26 cellular contexts compared by ENCODE assay signal in genomic region chrX:19381326-19381725, GRCh38. TPM values are rescaled to one million over a fixed set of nuclear protein-coding genes. Genes with fewer than 3 reads are reported as not detected.
DNase-seq lines count a peak whose midpoint lies in the region; ATAC-seq and TF ChIP-seq lines count a peak whose summit lies in the region.
"Had no signal": no experiment of that assay in that cellular context is flagged by ENCODE, and none has a peak within 500 bp of the region (broad histone marks: within the 10 kb centered on the region; RNA-seq: fewer than 3 reads in every experiment).

No MANE protein-coding gene starts in this region.

- peaks cover 3% of the 10 kb centered on the region for H3K36me3 Mint-ChIP-seq in endodermal cell (ENCODE audit: low read depth)
- H3K36me3 Mint-ChIP-seq in activated T-helper 17 cell treated with anti-CD3 and anti-CD28 coated beads, Interleukin-2, amount 50 U/mL, for 72 hours (ENCODE audit: low read depth), result no peaks in the 10 kb centered on the region
- H3K36me3 Mint-ChIP-seq: CD14-positive monocyte; CD4-positive, alpha-beta memory T cell; CD4-positive, CD25-positive, alpha-beta regulatory T cell had no signal

- H3K4me2 ChIP-seq in IMR-90 (ENCODE audit: low read depth, low read length), result no peak overlapping the region
- H3K4me2 ChIP-seq: BLaER1 had no signal

- H3K27me3 ChIP-seq in IMR-90 (ENCODE audit: control insufficient read depth, insufficient read depth, low read length) (peaks cover 2% of the 10 kb centered on the region; the same call in 1 of the 2 replicates), sigmoid colon (no peaks in the 10 kb centered on the region), stomach (peaks cover 0 to 9% (median 0%) of the 10 kb centered on the region in 3 donors), endodermal cell (ENCODE audit: control insufficient read depth, insufficient read depth, low read length, poor library complexity, severe bottlenecking) (no peaks in the 10 kb centered on the region)
- H3K27me3 ChIP-seq: BE2C, BLaER1 had no signal

- H3K18ac ChIP-seq in IMR-90 (ENCODE audit: low read depth, low read length), result no peak overlapping the region

- H3K9me3 Mint-ChIP-seq in endodermal cell, result peaks cover 64% of the 10 kb centered on the region
- no peaks in the 10 kb centered on the region for H3K9me3 Mint-ChIP-seq in activated T-helper 17 cell treated with anti-CD3 and anti-CD28 coated beads, Interleukin-2, amount 50 U/mL, for 72 hours
- H3K9me3 Mint-ChIP-seq: CD4-positive, alpha-beta memory T cell; CD4-positive, CD25-positive, alpha-beta regulatory T cell; CD8-positive, alpha-beta memory T cell had no signal

- H4K91ac ChIP-seq in IMR-90 (ENCODE audit: insufficient read depth, low read depth, low read length), result no peak overlapping the region

- intact Hi-C loops in IMR-90 (cut with micrococcal nuclease) (no loop called here), posterior vena cava (cut with DNase I) (no loop called here), sigmoid colon (cut with DNase I) (no loop called here), stomach (cut with DNase I; ENCODE audit: low total_unique reads) (no loop called here), left colon (cut with DNase I, micrococcal nuclease) (no loop called here)

- H3K4me1 Mint-ChIP-seq in endodermal cell, result no peaks in the 10 kb centered on the region
- H3K4me1 Mint-ChIP-seq in activated T-helper 17 cell treated with anti-CD3 and anti-CD28 coated beads, Interleukin-2, amount 50 U/mL, for 72 hours, result no peaks in the 10 kb centered on the region
- H3K4me1 Mint-ChIP-seq: CD4-positive, alpha-beta memory T cell; CD4-positive, CD25-positive, alpha-beta regulatory T cell; CD8-positive, alpha-beta memory T cell had no signal

- POLR2A ChIA-PET in IMR-90 (lab: Charles Lee; ENCODE audit: unreplicated experiment), result interaction anchor here (0.6 kb wide), 1 partner anchor 1284 kb away, joined by 3 read pairs; no protein-coding TSS in a partner anchor

- H3K79me1 ChIP-seq in IMR-90 (ENCODE audit: low read depth in 1 of 2, low read length in 2 of 2), result no peaks in the 10 kb centered on the region

- dilution Hi-C loops in IMR-90 (cut with HindIII; ENCODE audit: low sequenced_read_pairs, unreplicated experiment), result no loop called here

- in situ Hi-C loops in IMR-90 (cut with MboI; ENCODE audit: low sequenced_read_pairs), result loop anchor here (25.0 kb wide), 1 partner anchor 681 kb away; no protein-coding TSS in a partner anchor

- no peak for TF ChIP-seq RAD21 in IMR-90 (IDR thresholded peaks at IDR 0.05; ENCODE audit: low read length)

- BruUV-seq in IMR-90 (replicated peaks; lab: Mats Ljungman, UMichigan), result no TSS peak

- no peak overlapping the region for H3K4ac ChIP-seq in IMR-90 (ENCODE audit: low read depth, low read length)

- H2AK5ac ChIP-seq in IMR-90 (ENCODE audit: low read depth, low read length), result no peak overlapping the region

- CTCF ChIA-PET in IMR-90 (lab: Yijun Ruan, JAX), result no interaction called here

- H4K8ac ChIP-seq in IMR-90 (ENCODE audit: low read depth in 2 of 2, low read length in 2 of 2), result no peak overlapping the region

- no peak overlapping the region for H3K56ac ChIP-seq in IMR-90 (ENCODE audit: extremely low read depth, insufficient read depth, low read length)

- TF ChIP-seq POLR2A in IMR-90 (IDR thresholded peaks at IDR 0.05; ENCODE audit: low read depth, low read length) (no peak), sigmoid colon (IDR thresholded peaks at IDR 0.05) (no peak), stomach (IDR thresholded peaks at IDR 0.05) (no peak)

- TF ChIP-seq CTCF in IMR-90 (conservative IDR thresholded peaks at IDR 0.05; ENCODE audit: low read depth, low read length) (no peak), sigmoid colon (IDR thresholded peaks at IDR 0.05) (no peak), stomach (IDR thresholded peaks at IDR 0.05) (no peak), endodermal cell (conservative IDR thresholded peaks at IDR 0.05) (no peak)

- H3K4me3 Mint-ChIP-seq in endodermal cell, result no peak overlapping the region
- H3K4me3 Mint-ChIP-seq in activated T-helper 17 cell treated with anti-CD3 and anti-CD28 coated beads, Interleukin-2, amount 50 U/mL, for 72 hours, result no peak overlapping the region
- H3K4me3 Mint-ChIP-seq: CD14-positive monocyte; CD4-positive, alpha-beta memory T cell; CD4-positive, CD25-positive, alpha-beta regulatory T cell; CD8-positive, alpha-beta memory T cell had no signal

- no peak overlapping the region for H2BK20ac ChIP-seq in IMR-90 (ENCODE audit: low read depth, low read length)

- ATAC-seq in IMR-90 (ENCODE audit: low read depth) (no peak), left colon (no peak)
- no peak for ATAC-seq in activated T-helper 17 cell treated with anti-CD3 and anti-CD28 coated beads, Interleukin-2, amount 50 U/mL, for 72 hours (replicated peaks)
- ATAC-seq: GM12878 had no signal

- TF ChIP-seq EP300 in sigmoid colon (IDR thresholded peaks at IDR 0.05) (no peak), stomach (IDR thresholded peaks at IDR 0.05) (no peak)

- H3K36me3 ChIP-seq in IMR-90 (ENCODE audit: control insufficient read depth, insufficient read depth, low read length) (no peaks in the 10 kb centered on the region), sigmoid colon (no peaks in the 10 kb centered on the region), stomach (no peaks in the 10 kb centered on the region), endodermal cell (ENCODE audit: control insufficient read depth, insufficient read depth, low read length) (no peaks in the 10 kb centered on the region)
- H3K36me3 ChIP-seq: BE2C had no signal

- H3K27ac ChIP-seq in IMR-90 (ENCODE audit: insufficient read depth, low read length) (no peak overlapping the region), sigmoid colon (no peak overlapping the region), stomach (no peak overlapping the region), endodermal cell (ENCODE audit: low read depth, low read length) (no peak overlapping the region)
- H3K27ac ChIP-seq: BLaER1 had no signal

- no peak overlapping the region for H3K4me3 ChIP-seq in IMR-90 (ENCODE audit: insufficient read depth, low read depth, low read length)
- no peak overlapping the region for H3K4me3 ChIP-seq in sigmoid colon
- no peak overlapping the region for H3K4me3 ChIP-seq in stomach
- H3K4me3 ChIP-seq in endodermal cell (ENCODE audit: low read length), result no peak overlapping the region
- H3K4me3 ChIP-seq: BLaER1, GM12878 had no signal

- H3K9ac ChIP-seq in IMR-90 (ENCODE audit: low read depth, low read length) (no peak overlapping the region), endodermal cell (ENCODE audit: extremely low read depth, low read length, poor library complexity, severe bottlenecking) (no peak overlapping the region)
- H3K9ac ChIP-seq: BLaER1 had no signal

- H2BK120ac ChIP-seq in IMR-90 (ENCODE audit: low read depth, low read length), result no peak overlapping the region

- H3K27me3 Mint-ChIP-seq in endodermal cell (ENCODE audit: insufficient read depth), result no peaks in the 10 kb centered on the region
- peaks cover 8% of the 10 kb centered on the region for H3K27me3 Mint-ChIP-seq in activated T-helper 17 cell treated with anti-CD3 and anti-CD28 coated beads, Interleukin-2, amount 50 U/mL, for 72 hours

- no peak overlapping the region for H2BK15ac ChIP-seq in IMR-90 (ENCODE audit: low read depth, low read length)

- no peak overlapping the region for H2AFZ ChIP-seq in IMR-90 (replicated peaks; ENCODE audit: low read length, poor library complexity)

- no peak overlapping the region for H2BK5ac ChIP-seq in IMR-90 (ENCODE audit: low read depth, low read length, poor library complexity, severe bottlenecking)

- H2AK9ac ChIP-seq in IMR-90 (replicated peaks; ENCODE audit: low read depth, low read length, poor library complexity), result peak overlapping the region; percentile 28

- H4K5ac ChIP-seq in IMR-90 (ENCODE audit: low read depth, low read length), result no peak overlapping the region

- H4K20me1 ChIP-seq in IMR-90 (ENCODE audit: insufficient read depth, low read length), result no peaks in the 10 kb centered on the region
- H4K20me1 ChIP-seq: BLaER1 had no signal

- WGBS in IMR-90 (ENCODE audit: extremely low coverage in 2 of 2, insufficient read length in 1 of 2), 2 experiments, result 66% methylated on average over 3 of the region's 9 CpGs; no CpG with 5 or more reads in 1 of the 2 experiments
- 93 to 96% methylated on average over 9 of the region's 9 CpGs for WGBS in sigmoid colon, 2 donors
- 83 to 94% (median 89%) methylated on average over 9 of the region's 9 CpGs for WGBS in stomach, 5 donors
- WGBS in endodermal cell (ENCODE audit: insufficient coverage in 1 of 2, insufficient read length in 1 of 2), 2 experiments, result 90 to 92% methylated on average over 4 to 9 of the region's 9 CpGs

- DNase-seq in IMR-90 (no peak), posterior vena cava (ENCODE audit: low spot score) (peak; percentile 63), sigmoid colon (peak; percentile 30), stomach (peak; percentile 23), left colon (no peak), NCI-H2081 (lab: John Stamatoyannopoulos, UW) (no peak), endodermal cell (no peak)
- DNase-seq: 8988T; ACHN; BE2C; C1 segment of cervical spinal cord; CD4-positive, alpha-beta memory T cell; CD4-positive, CD25-positive, alpha-beta regulatory T cell; CD8-positive, alpha-beta memory T cell; COR-L47; DMS 273 treated with DMSO at 0.1 percent for 48 hours; DMS153; DMS53; DMS79; DND-41; EL; GDM1 had no signal

- H3K23ac ChIP-seq in IMR-90 (ENCODE audit: low read depth, low read length), result no peak overlapping the region

- H3K27ac Mint-ChIP-seq in endodermal cell, result no peak overlapping the region
- no peak overlapping the region for H3K27ac Mint-ChIP-seq in activated T-helper 17 cell treated with anti-CD3 and anti-CD28 coated beads, Interleukin-2, amount 50 U/mL, for 72 hours
- H3K27ac Mint-ChIP-seq: CD14-positive monocyte; CD4-positive, alpha-beta memory T cell; CD4-positive, CD25-positive, alpha-beta regulatory T cell had no signal

- H3K4me1 ChIP-seq in IMR-90 (ENCODE audit: control insufficient read depth, insufficient read depth, low read length) (no peaks in the 10 kb centered on the region), sigmoid colon (no peaks in the 10 kb centered on the region), stomach (no peaks in the 10 kb centered on the region), endodermal cell (ENCODE audit: control insufficient read depth, insufficient read depth, low read length) (no peaks in the 10 kb centered on the region)
- H3K4me1 ChIP-seq: BE2C, BLaER1 had no signal

- H3K9me3 ChIP-seq in IMR-90 (ENCODE audit: control insufficient read depth, insufficient read depth, low read length) (no peaks in the 10 kb centered on the region; the same call in 1 of the 2 replicates), sigmoid colon (no peaks in the 10 kb centered on the region), stomach (peaks cover 0 to 8% (median 0%) of the 10 kb centered on the region in 4 donors), endodermal cell (ENCODE audit: control insufficient read depth, low read length) (no peaks in the 10 kb centered on the region)
- H3K9me3 ChIP-seq: BE2C, BLaER1 had no signal

- no peaks in the 10 kb centered on the region for H3K9me1 ChIP-seq in IMR-90 (ENCODE audit: insufficient read depth, low read length)

- H3K14ac ChIP-seq in IMR-90 (replicated peaks; ENCODE audit: low read depth, low read length), result no peak overlapping the region

RNA-seq across cellular contexts. Expression of gene PDHA1, which starts 37.6 kb away (rescaled TPM):
- total RNA-seq in IMR-90 (2012; rRNA removed), result 53.9 and 86.9 TPM in 2 replicates
- 141 and 147 TPM in 2 replicates for polyA plus RNA-seq in IMR-90 (2012; rRNA removed)
- polyA plus RNA-seq in IMR-90 (2012; cell fraction: cytosol; rRNA removed), result 45.4 and 47.8 TPM in 2 replicates
- 47.0 and 172 TPM in 2 replicates for polyA plus RNA-seq in IMR-90 (2012; cell fraction: nucleus; rRNA removed; ENCODE audit: low replicate concordance)
- 10 to 100 TPM; 94.3 to 95.1 TPM for total RNA-seq in posterior vena cava
- 10 to 100 TPM; 51.7 to 71.3 (median 60.3) TPM for total RNA-seq in sigmoid colon
- 100 to 1,000 TPM; 136 to 222 (median 209) TPM for polyA plus RNA-seq in sigmoid colon
- 100 to 1,000 TPM; 109 to 367 (median 223) TPM for total RNA-seq in stomach
- polyA plus RNA-seq in stomach, result 100 to 1,000 TPM in 2 of 3 donors, 10 to 100 TPM in 1; 77.6 to 195 (median 133) TPM
- 100 to 1,000 TPM; 362 to 385 TPM for total RNA-seq in left colon
- 100 to 1,000 TPM; 341 to 362 TPM for total RNA-seq in endodermal cell
- 170 TPM for polyA plus RNA-seq in endodermal cell (2013, experiment 1 of 2)
- 164 TPM for polyA plus RNA-seq in endodermal cell (2013, experiment 2 of 2)
- total RNA-seq in activated T-helper 17 cell treated with anti-CD3 and anti-CD28 coated beads, Interleukin-2, amount 50 U/mL, for 72 hours, result 100 to 1,000 TPM in 1 of 2 donors, 10 to 100 TPM in 1; 89.1 to 178 TPM

Comparison
In these comparisons a context has a peak if more than half of its experiments do, and no peak if none do; other contexts are left out.
1. DNase-seq: peak in posterior vena cava (single experiment), sigmoid colon (single experiment) and stomach (single experiment); none in IMR-90 (single experiment), left colon (0 of 2), NCI-H2081 (0 of 2) and endodermal cell (single experiment).